27 cellular contexts compared by ENCODE assay signal in the genomic region with DNA sequence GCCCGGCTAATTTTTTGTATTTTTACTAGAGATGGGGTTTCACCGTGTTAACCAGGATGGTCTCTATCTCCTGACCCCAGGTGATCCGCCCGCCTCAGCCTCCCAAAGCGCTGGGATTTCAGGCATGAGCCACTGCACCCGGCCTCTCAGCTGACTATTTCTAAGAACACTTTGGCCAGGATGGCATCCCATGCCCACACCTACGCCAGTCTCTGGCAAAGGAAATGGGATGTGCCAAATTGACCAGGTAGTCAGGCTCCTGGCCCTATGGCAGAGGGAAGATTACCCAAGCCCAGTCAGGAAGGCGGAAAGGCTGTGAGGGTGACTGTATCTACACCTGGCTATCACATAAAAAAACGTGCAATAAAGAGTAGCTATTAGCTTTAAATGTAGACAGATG.
"Had no signal": no experiment of that assay in that cellular context is flagged by ENCODE, and none has a peak within 500 bp of the region (broad histone marks: within the 10 kb centered on the region; RNA-seq: fewer than 3 reads in every experiment).

No MANE protein-coding gene starts in this region.

- H3K36me3 Mint-ChIP-seq: mesothelial cell of epicardium; naive B cell; natural killer cell treated with Interleukin-12 subunit alpha and Interleukin-12 subunit beta and Interleukin-15 and Interleukin-18, amount 100 ng/mL, for 72 hours; stimulated activated effector memory CD8-positive, alpha-beta T cell treated with anti-CD3 and anti-CD28 coated beads, Interleukin-12 subunit alpha, Interleukin-12 subunit beta, amount 100 ng/mL, for 72 hours; type B pancreatic cell had no signal

- H3K27ac Mint-ChIP-seq: effector memory CD8-positive, alpha-beta T cell; mesothelial cell of epicardium; progenitor cell of endocrine pancreas; type B pancreatic cell had no signal

- H3K4me1 Mint-ChIP-seq: central memory CD8-positive, alpha-beta T cell had no signal

- H3K79me2 ChIP-seq: hepatocyte had no signal

- H3K36me3 ChIP-seq: esophagus muscularis mucosa, gastroesophageal sphincter, heart left ventricle, left lung, neutrophil, pancreas, stomach, thyroid gland had no signal

- H2AFZ ChIP-seq: hepatocyte had no signal

- H3K9me3 Mint-ChIP-seq: central memory CD8-positive, alpha-beta T cell; effector memory CD8-positive, alpha-beta T cell; mesothelial cell of epicardium; naive B cell; natural killer cell treated with Interleukin-12 subunit alpha and Interleukin-12 subunit beta and Interleukin-15 and Interleukin-18, amount 100 ng/mL, for 72 hours; neural crest cell; stimulated activated effector memory CD8-positive, alpha-beta T cell treated with anti-CD3 and anti-CD28 coated beads, Interleukin-12 subunit alpha, Interleukin-12 subunit beta, amount 100 ng/mL, for 72 hours; type B pancreatic cell had no signal

- H3K27ac ChIP-seq: coronary artery, esophagus muscularis mucosa, foreskin keratinocyte, gastroesophageal sphincter, heart left ventricle, hepatocyte, left lung, neutrophil, pancreas, stomach, thyroid gland had no signal

- H3K4me3 ChIP-seq: coronary artery, esophagus muscularis mucosa, gastroesophageal sphincter, heart left ventricle, hepatocyte, left lung, mucosa of descending colon, pancreas, smooth muscle cell, stomach, thyroid gland had no signal

- H3K4me2 ChIP-seq: hepatocyte, smooth muscle cell had no signal

- H3K4me1 ChIP-seq: pancreas had no signal

- H3K9me3 ChIP-seq: esophagus muscularis mucosa, gastroesophageal sphincter, heart left ventricle, left lung, mucosa of descending colon, neutrophil, pancreas, stomach, thyroid gland had no signal

- DNase-seq: effector memory CD8-positive, alpha-beta T cell; foreskin keratinocyte; heart left ventricle; left cardiac atrium; left lung; mucosa of descending colon; naive B cell; pancreas; stimulated activated CD4-positive, alpha-beta T cell treated with anti-CD3 and anti-CD28 coated beads, Interleukin-2, amount 100 ng/mL, for 24 hours; stimulated activated CD4-positive, alpha-beta T cell treated with anti-CD3 and anti-CD28 coated beads, Interleukin-4, amount 100 ng/mL, for 24 hours; stimulated activated naive CD4-positive, alpha-beta T cell treated with Interleukin-2 at 50 U/mL for 16 hours; stomach; thyroid gland had no signal

- H3K4me3 Mint-ChIP-seq: central memory CD8-positive, alpha-beta T cell; effector memory CD8-positive, alpha-beta T cell; mesothelial cell of epicardium; naive B cell; natural killer cell treated with Interleukin-12 subunit alpha and Interleukin-12 subunit beta and Interleukin-15 and Interleukin-18, amount 100 ng/mL, for 72 hours; neural crest cell; stimulated activated effector memory CD8-positive, alpha-beta T cell treated with anti-CD3 and anti-CD28 coated beads, Interleukin-12 subunit alpha, Interleukin-12 subunit beta, amount 100 ng/mL, for 72 hours; type B pancreatic cell had no signal

- H3K27me3 Mint-ChIP-seq: central memory CD8-positive, alpha-beta T cell; progenitor cell of endocrine pancreas; type B pancreatic cell had no signal

- H3K27me3 ChIP-seq: esophagus muscularis mucosa, foreskin keratinocyte, gastroesophageal sphincter, heart left ventricle, hepatocyte, left lung, neutrophil, pancreas, stomach, thyroid gland had no signal

- ATAC-seq: effector memory CD8-positive, alpha-beta T cell; foreskin keratinocyte; gastroesophageal sphincter; heart left ventricle; left cardiac atrium; left lung; mucosa of descending colon; natural killer cell treated with Interleukin-12 subunit alpha and Interleukin-12 subunit beta and Interleukin-15 and Interleukin-18, amount 100 ng/mL, for 72 hours; pancreas; sciatic nerve; stimulated activated effector memory CD8-positive, alpha-beta T cell treated with anti-CD3 and anti-CD28 coated beads, Interleukin-12 subunit alpha, Interleukin-12 subunit beta, amount 100 ng/mL, for 72 hours had no signal
